In the genomic region with DNA sequence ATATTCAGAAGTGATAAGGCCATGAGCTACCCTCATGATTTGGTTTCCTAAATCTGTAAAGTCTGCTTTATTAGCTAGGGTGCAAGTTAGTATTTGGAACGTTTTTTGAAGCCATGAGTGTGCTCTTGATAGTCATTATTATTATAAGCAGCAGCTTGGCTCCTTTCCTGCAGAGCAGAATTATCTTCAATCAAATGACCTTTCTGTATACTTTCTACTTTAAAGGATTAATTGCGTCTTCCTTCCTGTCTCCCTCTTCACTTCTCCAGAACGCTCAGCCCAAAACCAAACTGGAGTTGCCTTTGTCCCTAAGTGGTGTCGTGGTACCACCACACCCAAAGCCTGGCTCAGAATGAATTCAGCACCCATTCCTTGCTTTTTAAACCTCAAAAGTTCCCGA, we compare ENCODE assay signal across 12 cellular contexts.
DNase-seq lines count a peak whose midpoint lies in the region; ATAC-seq and TF ChIP-seq lines count a peak whose summit lies in the region.
"Had no signal": no experiment of that assay in that cellular context is flagged by ENCODE, and none has a peak within 500 bp of the region (broad histone marks: within the 10 kb centered on the region; RNA-seq: fewer than 3 reads in every experiment).

No MANE protein-coding gene starts in this region.

- peaks cover 33 to 62% of the 10 kb centered on the region in 2 experiments for H3K4me1 ChIP-seq in SK-N-SH (ENCODE audit: control insufficient read depth in 1 of 2, insufficient read depth in 2 of 2, low read depth in 1 of 2, low read length in 1 of 2)
- H3K4me1 ChIP-seq in stomach smooth muscle (ENCODE audit: control insufficient read depth, insufficient read depth, low read length): peaks cover 24% of the 10 kb centered on the region

- no peak for ATAC-seq in SK-N-SH treated with all-trans-retinoic acid at 6 μM for 48 hours
- ATAC-seq: activated T-cell treated with anti-CD3 and anti-CD28 coated beads, Interleukin-2, amount 50 U/mL, for 4 hours had no signal

- no peaks in the 10 kb centered on the region for H3K27me3 Mint-ChIP-seq in activated naive CD8-positive, alpha-beta T cell treated with anti-CD3 and anti-CD28 coated beads for 36 hours
- H3K27me3 Mint-ChIP-seq in immature natural killer cell (ENCODE audit: low read depth in 3 of 3): peaks cover 5 to 18% (median 13%) of the 10 kb centered on the region in 3 donors

- peaks cover 42% of the 10 kb centered on the region for H3F3A ChIP-seq in SK-N-SH (replicated peaks; ENCODE audit: insufficient read depth)

- no peaks in the 10 kb centered on the region for H3K79me2 ChIP-seq in SK-N-SH (ENCODE audit: insufficient read depth)

- TF ChIP-seq RAD21 in SK-N-SH (IDR thresholded peaks at IDR 0.05; ENCODE audit: low read length): no peak

- no peak for TF ChIP-seq CTCF in SK-N-SH (IDR thresholded peaks at IDR 0.05)

- H3K36me3 ChIP-seq in SK-N-SH (replicated peaks in 1 of 2; ENCODE audit: control insufficient read depth in 1 of 2, insufficient read depth in 2 of 2, low read length in 1 of 2) (no peaks in the 10 kb centered on the region), stomach smooth muscle (ENCODE audit: control insufficient read depth in 2 of 2, insufficient read depth in 2 of 2, low read length in 2 of 2) (no peaks in the 10 kb centered on the region)

- peak overlapping the region; percentile 60; the same call in 1 of the 2 replicates for H2AFZ ChIP-seq in SK-N-SH (ENCODE audit: low read depth)

- 57% methylated on average over 5 of the region's 5 CpGs for WGBS in SK-N-SH (ENCODE audit: low lambda C conversion rate)

- peak overlapping the region; percentile 77 for H3K27ac Mint-ChIP-seq in activated naive CD8-positive, alpha-beta T cell treated with anti-CD3 and anti-CD28 coated beads for 36 hours
- H3K27ac Mint-ChIP-seq in immature natural killer cell: peak overlapping the region; percentile 94 to 99 (median 97)

- H3K4me3 ChIP-seq in SK-N-SH (ENCODE audit: low read depth in 2 of 2, low read length in 1 of 2) (no peak overlapping the region), stomach smooth muscle (ENCODE audit: low read length in 2 of 2) (no peak overlapping the region)
- H3K4me3 ChIP-seq: lung had no signal

- no peaks in the 10 kb centered on the region for H3K27me3 ChIP-seq in SK-N-SH (ENCODE audit: insufficient read depth)
- no peaks in the 10 kb centered on the region for H3K27me3 ChIP-seq in stomach smooth muscle (ENCODE audit: control insufficient read depth in 1 of 2, insufficient read depth in 2 of 2, low read length in 2 of 2)

- H3K9me2 ChIP-seq in SK-N-SH: no peaks in the 10 kb centered on the region

- H3K9me3 ChIP-seq in SK-N-SH (no peaks in the 10 kb centered on the region), stomach smooth muscle (ENCODE audit: control insufficient read depth in 2 of 2, low read length in 2 of 2) (no peaks in the 10 kb centered on the region)

- H3K9me3 Mint-ChIP-seq in activated naive CD8-positive, alpha-beta T cell treated with anti-CD3 and anti-CD28 coated beads for 36 hours: peaks cover 2% of the 10 kb centered on the region
- H3K9me3 Mint-ChIP-seq in immature natural killer cell: peaks cover 0 to 6% (median 3%) of the 10 kb centered on the region in 6 donors
- H3K9me3 Mint-ChIP-seq: activated T-cell treated with anti-CD3 and anti-CD28 coated beads, Interleukin-2, amount 50 U/mL, for 4 hours had no signal

- peak overlapping the region; percentile 88 to 95 for H3K27ac ChIP-seq in SK-N-SH (ENCODE audit: low read depth in 2 of 2, low read length in 1 of 2)
- peak overlapping the region; percentile 74 for H3K27ac ChIP-seq in stomach smooth muscle (ENCODE audit: low read length)

- TF ChIP-seq EP300 in SK-N-SH (IDR thresholded peaks at IDR 0.05; ENCODE audit: borderline replicate concordance in 1 of 2, low read depth in 1 of 2, low read length in 1 of 2): no peak

- H3K9ac ChIP-seq in SK-N-SH: peak overlapping the region; percentile 43; the same call in 1 of the 2 replicates
- no peak overlapping the region for H3K9ac ChIP-seq in stomach smooth muscle (ENCODE audit: low read length in 2 of 2)

- no peak overlapping the region for H3K4me3 Mint-ChIP-seq in activated naive CD8-positive, alpha-beta T cell treated with anti-CD3 and anti-CD28 coated beads for 36 hours
- peak overlapping the region; percentile 57 to 76 (median 71) for H3K4me3 Mint-ChIP-seq in immature natural killer cell
- H3K4me3 Mint-ChIP-seq: activated T-cell treated with anti-CD3 and anti-CD28 coated beads, Interleukin-2, amount 50 U/mL, for 4 hours had no signal

- CTCF ChIA-PET in SK-N-SH (lab: Yijun Ruan, JAX): interaction anchor here (1.4 kb wide), 2 partner anchors 15 to 58 kb away, joined by 4 read pairs; no protein-coding TSS in a partner anchor

- H4K20me1 ChIP-seq in SK-N-SH (ENCODE audit: insufficient read depth): no peaks in the 10 kb centered on the region

- POLR2A ChIA-PET in SK-N-SH (lab: Yijun Ruan, JAX): no interaction called here

- DNase-seq in SK-N-SH (no peak), immature natural killer cell (no peak), DMS79 (lab: John Stamatoyannopoulos, UW) (no peak), D341Med (ENCODE audit: low spot score) (no peak), KG1 (lab: John Stamatoyannopoulos, UW) (no peak)
- no peak for DNase-seq in activated naive CD8-positive, alpha-beta T cell treated with anti-CD3 and anti-CD28 coated beads for 36 hours
- DNase-seq: activated T-cell treated with anti-CD3 and anti-CD28 coated beads, Interleukin-2, amount 50 U/mL, for 4 hours; NCI-H1436; stimulated activated CD4-positive, alpha-beta T cell treated with anti-CD3 and anti-CD28 coated beads, Interleukin-1b, Interleukin-23, amount 100 ng/mL, for 48 hours had no signal

- peaks cover 56% of the 10 kb centered on the region for H3K4me1 Mint-ChIP-seq in activated naive CD8-positive, alpha-beta T cell treated with anti-CD3 and anti-CD28 coated beads for 36 hours
- H3K4me1 Mint-ChIP-seq in immature natural killer cell: peaks cover 93 to 99% of the 10 kb centered on the region in 2 donors

- peaks cover 26% of the 10 kb centered on the region for H3K36me3 Mint-ChIP-seq in activated naive CD8-positive, alpha-beta T cell treated with anti-CD3 and anti-CD28 coated beads for 36 hours
- H3K36me3 Mint-ChIP-seq in immature natural killer cell: peaks cover 12 to 23% (median 16%) of the 10 kb centered on the region in 3 donors

- peak overlapping the region; percentile 73 for H3K4me2 ChIP-seq in SK-N-SH

TF ChIP-seq in SK-N-SH, 30 proteins besides CTCF, POLR2A, EP300 and RAD21:
- TF ChIP-seq IRF3 (IDR thresholded peaks at IDR 0.05; ENCODE audit: low read depth, low read length): no peak
- TF ChIP-seq, protein P1, sequence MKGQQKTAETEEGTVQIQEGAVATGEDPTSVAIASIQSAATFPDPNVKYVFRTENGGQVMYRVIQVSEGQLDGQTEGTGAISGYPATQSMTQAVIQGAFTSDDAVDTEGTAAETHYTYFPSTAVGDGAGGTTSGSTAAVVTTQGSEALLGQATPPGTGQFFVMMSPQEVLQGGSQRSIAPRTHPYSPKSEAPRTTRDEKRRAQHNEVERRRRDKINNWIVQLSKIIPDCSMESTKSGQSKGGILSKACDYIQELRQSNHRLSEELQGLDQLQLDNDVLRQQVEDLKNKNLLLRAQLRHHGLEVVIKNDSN (IDR thresholded peaks at IDR 0.05; ENCODE audit: borderline replicate concordance, low read depth): no peak
- no peak for TF ChIP-seq YY1 (IDR thresholded peaks at IDR 0.05; ENCODE audit: low read depth)
- no peak for TF ChIP-seq RFX5 (IDR thresholded peaks at IDR 0.05; ENCODE audit: low read length)
- no peak for TF ChIP-seq TEAD4 (IDR thresholded peaks at IDR 0.05; ENCODE audit: borderline replicate concordance, insufficient read depth)

TF ChIP-seq in SK-N-SH treated with all-trans-retinoic acid at 6 μM for 48 hours, 23 proteins besides CTCF, POLR2A, EP300 and RAD21 (continues in another document):
- no peak for TF ChIP-seq ZFP30 (CRISPR knock-in tag; IDR thresholded peaks at IDR 0.05)
- TF ChIP-seq ZNF70 (CRISPR knock-in tag; IDR thresholded peaks at IDR 0.05): no peak
- TF ChIP-seq CSRNP3 (CRISPR knock-in tag; IDR thresholded peaks at IDR 0.05): no peak
- TF ChIP-seq GLIS3 (CRISPR knock-in tag; IDR thresholded peaks at IDR 0.05): no peak
- no peak for TF ChIP-seq TCF4 (CRISPR knock-in tag; IDR thresholded peaks at IDR 0.05; ENCODE audit: borderline replicate concordance)
- no peak for TF ChIP-seq ZNF8 (CRISPR knock-in tag; IDR thresholded peaks at IDR 0.05)
- TF ChIP-seq ISL1 (CRISPR knock-in tag; IDR thresholded peaks at IDR 0.05): no peak
- no peak for TF ChIP-seq ZFP3 (CRISPR knock-in tag; IDR thresholded peaks at IDR 0.05)
- TF ChIP-seq SNAI2 (CRISPR knock-in tag; IDR thresholded peaks at IDR 0.05): no peak
- no peak for TF ChIP-seq ESRRG (CRISPR knock-in tag; IDR thresholded peaks at IDR 0.05)
- no peak for TF ChIP-seq OSR1 (CRISPR knock-in tag; IDR thresholded peaks at IDR 0.05)
- TF ChIP-seq PATZ1 (CRISPR knock-in tag; IDR thresholded peaks at IDR 0.05; ENCODE audit: borderline replicate concordance): no peak
- TF ChIP-seq BACH2 (CRISPR knock-in tag; IDR thresholded peaks at IDR 0.05; ENCODE audit: borderline replicate concordance): no peak
